ENCODE assay signal across 1 cellular context in the genomic region with DNA sequence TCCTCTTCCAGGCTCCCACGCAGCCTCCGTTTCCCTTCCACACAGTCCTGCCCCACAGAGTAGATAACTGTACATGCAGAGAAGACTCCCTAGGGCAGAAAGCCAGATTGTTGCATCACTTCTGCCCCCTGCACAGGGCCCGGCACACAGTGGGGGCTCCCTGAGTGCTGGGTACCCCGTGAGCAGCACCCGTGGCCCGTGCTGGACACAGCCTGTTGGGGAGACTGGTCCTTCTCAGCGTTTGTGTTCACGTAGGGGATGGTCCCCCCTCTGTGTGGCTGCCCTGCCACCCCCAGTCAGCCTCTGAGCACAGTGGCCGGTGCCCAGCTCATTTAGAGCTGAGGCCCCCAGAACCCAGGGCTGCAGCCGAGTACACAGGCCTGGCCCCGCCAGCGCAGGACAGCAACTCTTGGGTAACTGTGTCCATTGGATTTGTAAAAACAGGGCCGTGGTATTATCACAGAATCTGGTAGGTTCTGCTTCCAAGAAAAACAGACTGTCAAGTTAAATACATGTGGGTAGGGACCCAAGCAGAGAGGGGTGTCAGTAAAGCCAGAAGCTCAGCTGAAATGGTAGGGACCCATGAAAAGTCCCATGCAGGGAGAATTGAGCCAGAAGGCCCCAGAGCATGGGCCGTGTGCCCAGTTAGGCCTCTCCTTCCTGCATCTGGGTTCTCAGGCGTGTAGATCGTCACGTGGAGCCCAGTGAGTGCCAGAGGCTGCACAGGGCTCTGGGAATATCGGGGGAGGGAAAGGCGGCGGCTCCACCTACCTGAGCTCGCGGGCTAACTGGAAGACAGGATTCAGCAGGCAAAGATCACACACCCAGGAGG.
TF ChIP-seq lines count a peak whose summit lies in the region.

No MANE protein-coding gene starts in this region.

TF ChIP-seq in SK-N-SH, 30 proteins besides CTCF, POLR2A, EP300 and RAD21 (continued from another document):
- TF ChIP-seq IRF3 (IDR thresholded peaks at IDR 0.05; ENCODE audit: low read depth, low read length), result no peak
- TF ChIP-seq TCF12 (IDR thresholded peaks at IDR 0.05), result no peak
- no peak for TF ChIP-seq GABPA (IDR thresholded peaks at IDR 0.05; ENCODE audit: low read depth)
- no peak for TF ChIP-seq JUND (IDR thresholded peaks at IDR 0.05)
- no peak for TF ChIP-seq RFX5 (IDR thresholded peaks at IDR 0.05; ENCODE audit: low read length)
- TF ChIP-seq, protein P1, sequence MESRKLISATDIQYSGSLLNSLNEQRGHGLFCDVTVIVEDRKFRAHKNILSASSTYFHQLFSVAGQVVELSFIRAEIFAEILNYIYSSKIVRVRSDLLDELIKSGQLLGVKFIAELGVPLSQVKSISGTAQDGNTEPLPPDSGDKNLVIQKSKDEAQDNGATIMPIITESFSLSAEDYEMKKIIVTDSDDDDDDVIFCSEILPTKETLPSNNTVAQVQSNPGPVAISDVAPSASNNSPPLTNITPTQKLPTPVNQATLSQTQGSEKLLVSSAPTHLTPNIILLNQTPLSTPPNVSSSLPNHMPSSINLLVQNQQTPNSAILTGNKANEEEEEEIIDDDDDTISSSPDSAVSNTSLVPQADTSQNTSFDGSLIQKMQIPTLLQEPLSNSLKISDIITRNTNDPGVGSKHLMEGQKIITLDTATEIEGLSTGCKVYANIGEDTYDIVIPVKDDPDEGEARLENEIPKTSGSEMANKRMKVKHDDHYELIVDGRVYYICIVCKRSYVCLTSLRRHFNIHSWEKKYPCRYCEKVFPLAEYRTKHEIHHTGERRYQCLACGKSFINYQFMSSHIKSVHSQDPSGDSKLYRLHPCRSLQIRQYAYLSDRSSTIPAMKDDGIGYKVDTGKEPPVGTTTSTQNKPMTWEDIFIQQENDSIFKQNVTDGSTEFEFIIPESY (IDR thresholded peaks at IDR 0.05; ENCODE audit: borderline replicate concordance, low read depth), result no peak
- no peak for TF ChIP-seq NFIC (IDR thresholded peaks at IDR 0.05; ENCODE audit: borderline replicate concordance)
- no peak for TF ChIP-seq FOXM1 (IDR thresholded peaks at IDR 0.05; ENCODE audit: low read depth)
- no peak; the same call in 1 of the 2 replicates for TF ChIP-seq SMC3 (IDR thresholded peaks at IDR 0.05; ENCODE audit: low read depth, low read length)
- TF ChIP-seq NRF1 (IDR thresholded peaks at IDR 0.05; ENCODE audit: low read depth, low read length), result no peak
- TF ChIP-seq, protein P2, sequence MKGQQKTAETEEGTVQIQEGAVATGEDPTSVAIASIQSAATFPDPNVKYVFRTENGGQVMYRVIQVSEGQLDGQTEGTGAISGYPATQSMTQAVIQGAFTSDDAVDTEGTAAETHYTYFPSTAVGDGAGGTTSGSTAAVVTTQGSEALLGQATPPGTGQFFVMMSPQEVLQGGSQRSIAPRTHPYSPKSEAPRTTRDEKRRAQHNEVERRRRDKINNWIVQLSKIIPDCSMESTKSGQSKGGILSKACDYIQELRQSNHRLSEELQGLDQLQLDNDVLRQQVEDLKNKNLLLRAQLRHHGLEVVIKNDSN (IDR thresholded peaks at IDR 0.05; ENCODE audit: borderline replicate concordance, low read depth), result peak; percentile 67; the same call in 1 of the 2 replicates
- no peak for TF ChIP-seq MAX (IDR thresholded peaks at IDR 0.05; ENCODE audit: low read depth)
- no peak for TF ChIP-seq ELF1 (IDR thresholded peaks at IDR 0.05)
- peak; percentile 60 for TF ChIP-seq CHD2 (IDR thresholded peaks at IDR 0.05; ENCODE audit: low read length, partially characterized antibody)
- TF ChIP-seq MEF2A (IDR thresholded peaks at IDR 0.05; ENCODE audit: borderline replicate concordance, low read depth), result no peak
- TF ChIP-seq SIN3A (IDR thresholded peaks at IDR 0.05; ENCODE audit: borderline replicate concordance, low read depth, low read length), result no peak
- TF ChIP-seq POLR2AphosphoS5 (IDR thresholded peaks at IDR 0.05; ENCODE audit: low read depth, low read length), result no peak
- TF ChIP-seq, protein P3, sequence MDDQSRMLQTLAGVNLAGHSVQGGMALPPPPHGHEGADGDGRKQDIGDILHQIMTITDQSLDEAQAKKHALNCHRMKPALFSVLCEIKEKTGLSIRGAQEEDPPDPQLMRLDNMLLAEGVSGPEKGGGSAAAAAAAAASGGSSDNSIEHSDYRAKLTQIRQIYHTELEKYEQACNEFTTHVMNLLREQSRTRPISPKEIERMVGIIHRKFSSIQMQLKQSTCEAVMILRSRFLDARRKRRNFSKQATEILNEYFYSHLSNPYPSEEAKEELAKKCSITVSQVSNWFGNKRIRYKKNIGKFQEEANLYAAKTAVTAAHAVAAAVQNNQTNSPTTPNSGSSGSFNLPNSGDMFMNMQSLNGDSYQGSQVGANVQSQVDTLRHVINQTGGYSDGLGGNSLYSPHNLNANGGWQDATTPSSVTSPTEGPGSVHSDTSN (IDR thresholded peaks at IDR 0.05), result no peak
- TF ChIP-seq, protein P4, sequence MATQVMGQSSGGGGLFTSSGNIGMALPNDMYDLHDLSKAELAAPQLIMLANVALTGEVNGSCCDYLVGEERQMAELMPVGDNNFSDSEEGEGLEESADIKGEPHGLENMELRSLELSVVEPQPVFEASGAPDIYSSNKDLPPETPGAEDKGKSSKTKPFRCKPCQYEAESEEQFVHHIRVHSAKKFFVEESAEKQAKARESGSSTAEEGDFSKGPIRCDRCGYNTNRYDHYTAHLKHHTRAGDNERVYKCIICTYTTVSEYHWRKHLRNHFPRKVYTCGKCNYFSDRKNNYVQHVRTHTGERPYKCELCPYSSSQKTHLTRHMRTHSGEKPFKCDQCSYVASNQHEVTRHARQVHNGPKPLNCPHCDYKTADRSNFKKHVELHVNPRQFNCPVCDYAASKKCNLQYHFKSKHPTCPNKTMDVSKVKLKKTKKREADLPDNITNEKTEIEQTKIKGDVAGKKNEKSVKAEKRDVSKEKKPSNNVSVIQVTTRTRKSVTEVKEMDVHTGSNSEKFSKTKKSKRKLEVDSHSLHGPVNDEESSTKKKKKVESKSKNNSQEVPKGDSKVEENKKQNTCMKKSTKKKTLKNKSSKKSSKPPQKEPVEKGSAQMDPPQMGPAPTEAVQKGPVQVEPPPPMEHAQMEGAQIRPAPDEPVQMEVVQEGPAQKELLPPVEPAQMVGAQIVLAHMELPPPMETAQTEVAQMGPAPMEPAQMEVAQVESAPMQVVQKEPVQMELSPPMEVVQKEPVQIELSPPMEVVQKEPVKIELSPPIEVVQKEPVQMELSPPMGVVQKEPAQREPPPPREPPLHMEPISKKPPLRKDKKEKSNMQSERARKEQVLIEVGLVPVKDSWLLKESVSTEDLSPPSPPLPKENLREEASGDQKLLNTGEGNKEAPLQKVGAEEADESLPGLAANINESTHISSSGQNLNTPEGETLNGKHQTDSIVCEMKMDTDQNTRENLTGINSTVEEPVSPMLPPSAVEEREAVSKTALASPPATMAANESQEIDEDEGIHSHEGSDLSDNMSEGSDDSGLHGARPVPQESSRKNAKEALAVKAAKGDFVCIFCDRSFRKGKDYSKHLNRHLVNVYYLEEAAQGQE (IDR thresholded peaks at IDR 0.05; ENCODE audit: low read depth, low read length), result no peak
- peak; percentile 63 for TF ChIP-seq GATA2 (CRISPR knock-in tag; IDR thresholded peaks at IDR 0.05)
- no peak for TF ChIP-seq TAF1 (IDR thresholded peaks at IDR 0.05; ENCODE audit: borderline replicate concordance, low read depth, low read length)
- peak; percentile 66 for TF ChIP-seq RCOR1 (IDR thresholded peaks at IDR 0.05; ENCODE audit: low read length)
- no peak for TF ChIP-seq TEAD4 (IDR thresholded peaks at IDR 0.05; ENCODE audit: borderline replicate concordance, insufficient read depth)
TF ChIP-seq in SK-N-SH: peak in this region for 7.
